ENCODE assay signal across 1 cellular context in the genomic region with DNA sequence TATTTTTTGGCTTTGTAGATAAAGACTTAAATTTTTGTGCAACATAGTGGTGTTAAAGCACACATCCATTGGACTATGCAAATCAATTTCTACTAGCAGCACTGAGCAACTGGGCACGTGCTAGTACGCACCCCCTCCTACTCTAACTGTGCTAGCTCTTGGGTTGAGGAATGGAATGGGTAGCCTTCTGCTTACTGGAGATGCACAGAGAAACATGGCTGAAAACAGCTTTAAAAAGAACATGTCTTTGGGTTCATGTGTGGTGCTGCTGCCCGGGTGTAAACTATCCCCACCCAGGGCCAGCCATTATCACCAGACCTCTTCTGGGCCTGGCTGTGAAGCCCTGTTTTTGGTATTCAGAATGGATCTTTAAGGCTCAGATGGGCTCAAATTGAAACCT.
TF ChIP-seq lines count a peak whose summit lies in the region.

No MANE protein-coding gene starts in this region.

TF ChIP-seq in HepG2, 621 proteins besides CTCF, POLR2A, EP300 and RAD21:
- TF ChIP-seq, protein P1, sequence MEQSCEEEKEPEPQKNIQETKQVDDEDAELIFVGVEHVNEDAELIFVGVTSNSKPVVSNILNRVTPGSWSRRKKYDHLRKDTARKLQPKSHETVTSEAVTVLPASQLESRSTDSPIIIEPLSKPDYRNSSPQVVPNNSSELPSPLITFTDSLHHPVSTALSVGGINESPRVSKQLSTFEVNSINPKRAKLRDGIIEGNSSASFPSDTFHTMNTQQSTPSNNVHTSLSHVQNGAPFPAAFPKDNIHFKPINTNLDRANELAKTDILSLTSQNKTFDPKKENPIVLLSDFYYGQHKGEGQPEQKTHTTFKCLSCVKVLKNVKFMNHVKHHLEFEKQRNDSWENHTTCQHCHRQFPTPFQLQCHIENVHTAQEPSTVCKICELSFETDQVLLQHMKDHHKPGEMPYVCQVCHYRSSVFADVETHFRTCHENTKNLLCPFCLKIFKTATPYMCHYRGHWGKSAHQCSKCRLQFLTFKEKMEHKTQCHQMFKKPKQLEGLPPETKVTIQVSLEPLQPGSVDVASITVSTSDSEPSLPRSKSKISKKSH (CRISPR knock-in tag; IDR thresholded peaks at IDR 0.05; ENCODE audit: borderline replicate concordance), result no peak
- no peak for TF ChIP-seq CREM (IDR thresholded peaks at IDR 0.05)
- no peak for TF ChIP-seq CREM (CRISPR knock-in tag; IDR thresholded peaks at IDR 0.05)
- no peak for TF ChIP-seq PHB2 (IDR thresholded peaks at IDR 0.05; ENCODE audit: partially characterized antibody)
- no peak for TF ChIP-seq ZNF780A (CRISPR knock-in tag; IDR thresholded peaks at IDR 0.05)
- peak; percentile 65; the same call in 1 of the 2 replicates for TF ChIP-seq ZC3H4 (CRISPR knock-in tag; IDR thresholded peaks at IDR 0.05; ENCODE audit: borderline replicate concordance)
- TF ChIP-seq, protein P2, sequence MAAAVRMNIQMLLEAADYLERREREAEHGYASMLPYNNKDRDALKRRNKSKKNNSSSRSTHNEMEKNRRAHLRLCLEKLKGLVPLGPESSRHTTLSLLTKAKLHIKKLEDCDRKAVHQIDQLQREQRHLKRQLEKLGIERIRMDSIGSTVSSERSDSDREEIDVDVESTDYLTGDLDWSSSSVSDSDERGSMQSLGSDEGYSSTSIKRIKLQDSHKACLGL (CRISPR knock-in tag; IDR thresholded peaks at IDR 0.05), result no peak
- no peak for TF ChIP-seq ATRX (CRISPR knock-in tag; IDR thresholded peaks at IDR 0.05; ENCODE audit: borderline replicate concordance)
- no peak for TF ChIP-seq CCAR2 (optimal IDR thresholded peaks at IDR 0.05; ENCODE audit: low read depth, low read length)
- TF ChIP-seq HOXA5 (CRISPR knock-in tag; IDR thresholded peaks at IDR 0.05), result no peak
- no peak for TF ChIP-seq ZNF12 (CRISPR knock-in tag; IDR thresholded peaks at IDR 0.05)
- no peak for TF ChIP-seq TEAD3 (CRISPR knock-in tag; optimal IDR thresholded peaks at IDR 0.05; ENCODE audit: borderline replicate concordance)
- no peak for TF ChIP-seq PCBP1 (IDR thresholded peaks at IDR 0.05; ENCODE audit: borderline replicate concordance, low read depth, low read length)
- TF ChIP-seq FIP1L1 (IDR thresholded peaks at IDR 0.05; ENCODE audit: borderline replicate concordance, insufficient read depth, low read depth, low read length), result no peak
- TF ChIP-seq ADNP (CRISPR knock-in tag; IDR thresholded peaks at IDR 0.05), result no peak
- no peak for TF ChIP-seq MTF2 (CRISPR knock-in tag; IDR thresholded peaks at IDR 0.05; ENCODE audit: borderline replicate concordance)
- no peak for TF ChIP-seq MTF1 (CRISPR knock-in tag; IDR thresholded peaks at IDR 0.05)
- no peak for TF ChIP-seq FLYWCH1 (CRISPR knock-in tag; IDR thresholded peaks at IDR 0.05)
- no peak for TF ChIP-seq JUND (CRISPR knock-in tag; IDR thresholded peaks at IDR 0.05)
- TF ChIP-seq ZC3H13 (CRISPR knock-in tag; IDR thresholded peaks at IDR 0.05), result peak; percentile 39; the same call in 1 of the 2 replicates
- no peak for TF ChIP-seq TCF12 (IDR thresholded peaks at IDR 0.05)
- no peak for TF ChIP-seq TCF12 (CRISPR knock-in tag; IDR thresholded peaks at IDR 0.05)
- no peak for TF ChIP-seq CBFB (CRISPR knock-in tag; IDR thresholded peaks at IDR 0.05)
- no peak for TF ChIP-seq NFYC (CRISPR knock-in tag; IDR thresholded peaks at IDR 0.05)
- no peak for TF ChIP-seq FOXK2 (IDR thresholded peaks at IDR 0.05)
- peak; percentile 42 for TF ChIP-seq POLR2AphosphoS5 (IDR thresholded peaks at IDR 0.05; ENCODE audit: low read depth, low read length)
- TF ChIP-seq RBM22 (optimal IDR thresholded peaks at IDR 0.05; ENCODE audit: low read length), result peak; percentile 73
- TF ChIP-seq, protein P3, sequence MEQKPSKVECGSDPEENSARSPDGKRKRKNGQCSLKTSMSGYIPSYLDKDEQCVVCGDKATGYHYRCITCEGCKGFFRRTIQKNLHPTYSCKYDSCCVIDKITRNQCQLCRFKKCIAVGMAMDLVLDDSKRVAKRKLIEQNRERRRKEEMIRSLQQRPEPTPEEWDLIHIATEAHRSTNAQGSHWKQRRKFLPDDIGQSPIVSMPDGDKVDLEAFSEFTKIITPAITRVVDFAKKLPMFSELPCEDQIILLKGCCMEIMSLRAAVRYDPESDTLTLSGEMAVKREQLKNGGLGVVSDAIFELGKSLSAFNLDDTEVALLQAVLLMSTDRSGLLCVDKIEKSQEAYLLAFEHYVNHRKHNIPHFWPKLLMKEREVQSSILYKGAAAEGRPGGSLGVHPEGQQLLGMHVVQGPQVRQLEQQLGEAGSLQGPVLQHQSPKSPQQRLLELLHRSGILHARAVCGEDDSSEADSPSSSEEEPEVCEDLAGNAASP (CRISPR knock-in tag; IDR thresholded peaks at IDR 0.05; ENCODE audit: borderline replicate concordance), result no peak
- no peak for TF ChIP-seq MAFK (conservative IDR thresholded peaks at IDR 0.05 in 1 of 2, IDR thresholded peaks at IDR 0.05 in 1 of 2; ENCODE audit: low read length in 2 of 2)
- TF ChIP-seq, protein P4, sequence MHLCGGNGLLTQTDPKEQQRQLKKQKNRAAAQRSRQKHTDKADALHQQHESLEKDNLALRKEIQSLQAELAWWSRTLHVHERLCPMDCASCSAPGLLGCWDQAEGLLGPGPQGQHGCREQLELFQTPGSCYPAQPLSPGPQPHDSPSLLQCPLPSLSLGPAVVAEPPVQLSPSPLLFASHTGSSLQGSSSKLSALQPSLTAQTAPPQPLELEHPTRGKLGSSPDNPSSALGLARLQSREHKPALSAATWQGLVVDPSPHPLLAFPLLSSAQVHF (CRISPR knock-in tag; IDR thresholded peaks at IDR 0.05), result no peak
- no peak for TF ChIP-seq PTBP1 (IDR thresholded peaks at IDR 0.05; ENCODE audit: low read depth, low read length, poor library complexity, severe bottlenecking)
- TF ChIP-seq POLR2G (IDR thresholded peaks at IDR 0.05; ENCODE audit: low read depth, low read length), result 0 out of 2 replicates have a peak, but pooled peaks have one; percentile 18
- no peak for TF ChIP-seq NFRKB (IDR thresholded peaks at IDR 0.05)
